ENCODE assay signal across 9 cellular contexts in the genomic region with DNA sequence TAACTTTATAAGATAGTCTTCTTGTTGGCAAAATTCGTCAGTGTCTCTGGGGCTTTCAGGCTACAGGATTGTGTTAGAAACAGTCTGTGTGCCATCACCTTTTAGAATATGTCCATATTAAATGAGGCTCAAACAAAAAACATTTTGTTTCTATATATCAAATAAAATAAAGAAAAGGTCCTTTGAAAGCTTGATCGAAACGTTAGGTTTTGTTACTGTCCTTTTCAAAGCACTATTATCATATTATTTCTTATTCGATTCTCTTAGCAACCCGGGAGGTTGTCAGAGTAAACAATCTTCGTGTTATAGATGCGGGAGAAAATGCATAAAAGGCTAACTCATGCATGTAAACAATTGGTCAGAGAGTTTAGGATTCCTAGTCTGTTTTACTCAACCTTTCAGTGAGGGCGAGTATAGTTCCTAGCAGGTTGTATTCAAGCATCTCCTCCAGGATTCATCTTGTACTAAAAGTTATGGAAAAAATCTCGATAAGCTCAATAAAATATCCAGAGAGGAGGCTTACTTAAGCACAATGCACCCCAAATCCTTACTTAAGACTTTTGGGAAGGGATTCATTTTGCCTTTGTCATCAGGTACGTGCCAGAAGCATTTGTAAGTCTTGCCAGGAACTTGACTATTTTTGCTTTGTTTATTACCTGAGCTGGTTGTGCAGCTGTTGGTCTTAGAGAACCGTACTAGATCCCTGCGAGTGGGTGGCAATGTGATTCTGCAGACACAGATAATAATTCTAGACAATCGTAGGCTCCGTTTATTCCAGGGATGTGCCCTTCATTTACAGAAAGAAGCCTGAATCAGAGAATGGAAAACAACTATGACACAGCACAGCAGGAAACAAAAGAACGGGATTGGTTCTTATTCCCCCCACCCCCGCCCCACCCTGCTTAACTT.
DNase-seq lines count a peak whose midpoint lies in the region; ATAC-seq, FAIRE-seq and TF ChIP-seq lines count a peak whose summit lies in the region.
"Had no signal": no experiment of that assay in that cellular context is flagged by ENCODE, and none has a peak within 500 bp of the region (broad histone marks: within the 10 kb centered on the region; RNA-seq: fewer than 3 reads in every experiment).

No MANE protein-coding gene starts in this region.

- H3K27ac ChIP-seq in PC-3 (ENCODE audit: low read length): peak overlapping the region; percentile 88
- no peak overlapping the region for H3K27ac ChIP-seq in trophoblast cell (ENCODE audit: low read depth, low read length)
- H3K27ac ChIP-seq in left lung: no peak overlapping the region
- H3K27ac ChIP-seq in right atrium auricular region: no peak overlapping the region

- H3K27me3 ChIP-seq in PC-3 (ENCODE audit: low read length): no peaks in the 10 kb centered on the region
- H3K27me3 ChIP-seq in trophoblast cell (ENCODE audit: insufficient read depth, low read length): no peaks in the 10 kb centered on the region
- no peaks in the 10 kb centered on the region for H3K27me3 ChIP-seq in left lung
- H3K27me3 ChIP-seq in right atrium auricular region: no peaks in the 10 kb centered on the region

- H2AFZ ChIP-seq in PC-3 (ENCODE audit: low read length) (peak overlapping the region; percentile 71), trophoblast cell (ENCODE audit: insufficient read depth, low read length, poor library complexity) (no peak overlapping the region)

- FAIRE-seq in GM12892 (lab: Jason Lieb, UNC): no peak
- FAIRE-seq: colon had no signal

- H3K27me3 Mint-ChIP-seq in endothelial cell (ENCODE audit: unreplicated experiment): no peaks in the 10 kb centered on the region

- peak overlapping the region; percentile 48 for H3K27ac Mint-ChIP-seq in endothelial cell (ENCODE audit: unreplicated experiment)

- no peak overlapping the region for H2AK5ac ChIP-seq in trophoblast cell (ENCODE audit: low read length)

- POLR2A ChIA-PET in PC-3 (lab: Charles Lee; ENCODE audit: unreplicated experiment): interaction anchor here (0.6 to 1.5 kb wide), 11 partner anchors 14 to 174 kb away, joined by 3 to 8 read pairs (median 4); no protein-coding TSS in a partner anchor

- no peak overlapping the region for H4K8ac ChIP-seq in trophoblast cell (ENCODE audit: low read depth, low read length)

- peaks cover 22% of the 10 kb centered on the region for H3F3A ChIP-seq in PC-3 (ENCODE audit: low read length, unreplicated experiment)

- H3K4me3 ChIP-seq in PC-3 (ENCODE audit: low read length) (peak overlapping the region; percentile 62), trophoblast cell (ENCODE audit: low read depth, low read length) (no peak overlapping the region), left lung (no peak overlapping the region), right atrium auricular region (no peak overlapping the region)

- H3K4ac ChIP-seq in trophoblast cell (ENCODE audit: low read depth, low read length): no peak overlapping the region

- no peak overlapping the region for H3K14ac ChIP-seq in trophoblast cell (ENCODE audit: low read length)

- no peak overlapping the region for H4K91ac ChIP-seq in trophoblast cell (ENCODE audit: low read depth, low read length)

- no peak for DNase-seq in GM12892 (ENCODE audit: insufficient read length)
- peak; percentile 95 for DNase-seq in PC-3
- no peak for DNase-seq in endothelial cell (ENCODE audit: low spot score)
- DNase-seq in trophoblast cell: peak in 1 of 2 donors; percentile 90
- DNase-seq in DMS53 treated with DMSO at 0.1 percent for 48 hours (lab: John Stamatoyannopoulos, UW; ENCODE audit: unreplicated experiment): no peak
- DNase-seq in NCI-H446 treated with DMSO at 0.1 percent for 48 hours (lab: John Stamatoyannopoulos, UW): no peak
- no peak for DNase-seq in left lung
- DNase-seq in right atrium auricular region (ENCODE audit: low spot score): no peak

- H3K36me3 Mint-ChIP-seq in endothelial cell (ENCODE audit: low read depth, unreplicated experiment): no peaks in the 10 kb centered on the region

- BruUV-seq in PC-3 (replicated peaks; lab: Mats Ljungman, UMichigan): TSS peak; percentile 96

- intact Hi-C loops in PC-3 (cut with micrococcal nuclease) (loop anchor here (1.0 to 2.0 kb wide), 4 partner anchors 21 to 174 kb away; no protein-coding TSS in a partner anchor), left lung (cut with DNase I) (no loop called here)

- H3K36me3 ChIP-seq in PC-3 (ENCODE audit: low read depth, low read length): no peaks in the 10 kb centered on the region
- H3K36me3 ChIP-seq in trophoblast cell (ENCODE audit: control insufficient read depth in 1 of 2, insufficient read depth in 2 of 2, low read length in 2 of 2): no peaks in the 10 kb centered on the region
- no peaks in the 10 kb centered on the region for H3K36me3 ChIP-seq in left lung
- no peaks in the 10 kb centered on the region for H3K36me3 ChIP-seq in right atrium auricular region

- peak; percentile 49 for ATAC-seq in PC-3
- ATAC-seq in left lung: no peak

- H3K9me3 ChIP-seq in PC-3 (ENCODE audit: low read length) (no peaks in the 10 kb centered on the region), trophoblast cell (ENCODE audit: insufficient read depth, low read depth, low read length) (no peaks in the 10 kb centered on the region), left lung (no peaks in the 10 kb centered on the region), right atrium auricular region (no peaks in the 10 kb centered on the region)

- H3K23ac ChIP-seq in trophoblast cell (ENCODE audit: low read length): no peak overlapping the region

- no CpG with 5 or more reads among the region's 16 CpGs for WGBS in trophoblast cell (ENCODE audit: extremely low coverage, insufficient coverage, insufficient read length)

- H2BK5ac ChIP-seq in trophoblast cell (ENCODE audit: low read depth, low read length, poor library complexity): peak overlapping the region; percentile 33

- no peaks in the 10 kb centered on the region for H3K9me3 Mint-ChIP-seq in endothelial cell (ENCODE audit: unreplicated experiment)

- H4K12ac ChIP-seq in trophoblast cell (ENCODE audit: low read depth, low read length): no peak overlapping the region

- TF ChIP-seq CTCF in PC-3 (conservative IDR thresholded peaks at IDR 0.05; ENCODE audit: low read depth, low read length) (no peak), endothelial cell (IDR thresholded peaks at IDR 0.05; ENCODE audit: unreplicated experiment) (no peak), left lung (IDR thresholded peaks at IDR 0.05) (no peak), right atrium auricular region (IDR thresholded peaks at IDR 0.05) (no peak)

- H3K4me2 ChIP-seq in PC-3 (ENCODE audit: low read length): peak overlapping the region; percentile 84
- H3K4me2 ChIP-seq in trophoblast cell (ENCODE audit: low read length): peak overlapping the region; percentile 41

- CTCF ChIA-PET in PC-3 (lab: Charles Lee): interaction anchor here (0.5 kb wide), 1 partner anchor 173 kb away, joined by 3 read pairs; no protein-coding TSS in a partner anchor

- H3K4me1 ChIP-seq in PC-3 (ENCODE audit: insufficient read depth, low read length) (peaks cover 61% of the 10 kb centered on the region), trophoblast cell (ENCODE audit: control insufficient read depth in 1 of 2, insufficient read depth in 2 of 2, low read length in 2 of 2) (peaks cover 12 to 16% of the 10 kb centered on the region in 2 experiments), left lung (peaks cover 6 to 24% of the 10 kb centered on the region in 2 donors), right atrium auricular region (peaks cover 0 to 8% of the 10 kb centered on the region in 2 donors)

- TF ChIP-seq POLR2A in GM12892 (IDR thresholded peaks at IDR 0.05; ENCODE audit: low read depth, low read length): peak; percentile 76

- peaks cover 18% of the 10 kb centered on the region for H3K79me1 ChIP-seq in trophoblast cell (ENCODE audit: low read length)

- no peak overlapping the region for H2BK12ac ChIP-seq in trophoblast cell (ENCODE audit: low read length)

- H3K4me1 Mint-ChIP-seq in endothelial cell (ENCODE audit: unreplicated experiment): peaks cover 32% of the 10 kb centered on the region

- H3K9ac ChIP-seq in PC-3 (ENCODE audit: low read length): peak overlapping the region; percentile 72
- H3K9ac ChIP-seq in trophoblast cell (ENCODE audit: low read length): no peak overlapping the region

- H4K20me1 ChIP-seq in PC-3 (ENCODE audit: low read length): no peaks in the 10 kb centered on the region

- H3K79me2 ChIP-seq in PC-3 (ENCODE audit: low read length) (no peaks in the 10 kb centered on the region), trophoblast cell (ENCODE audit: control insufficient read depth, insufficient read depth, low read length, poor library complexity) (peaks cover 2% of the 10 kb centered on the region)

- no peaks in the 10 kb centered on the region for H3K9me2 ChIP-seq in PC-3 (replicated peaks; ENCODE audit: low read length)

- H2BK120ac ChIP-seq in trophoblast cell (ENCODE audit: insufficient read depth, low read length, poor library complexity): peak overlapping the region; percentile 31

- no peak overlapping the region for H3K18ac ChIP-seq in trophoblast cell (ENCODE audit: low read length)

- H3K4me3 Mint-ChIP-seq in endothelial cell (ENCODE audit: unreplicated experiment): no peak overlapping the region
